2 cellular contexts compared by ENCODE assay signal in the genomic region with DNA sequence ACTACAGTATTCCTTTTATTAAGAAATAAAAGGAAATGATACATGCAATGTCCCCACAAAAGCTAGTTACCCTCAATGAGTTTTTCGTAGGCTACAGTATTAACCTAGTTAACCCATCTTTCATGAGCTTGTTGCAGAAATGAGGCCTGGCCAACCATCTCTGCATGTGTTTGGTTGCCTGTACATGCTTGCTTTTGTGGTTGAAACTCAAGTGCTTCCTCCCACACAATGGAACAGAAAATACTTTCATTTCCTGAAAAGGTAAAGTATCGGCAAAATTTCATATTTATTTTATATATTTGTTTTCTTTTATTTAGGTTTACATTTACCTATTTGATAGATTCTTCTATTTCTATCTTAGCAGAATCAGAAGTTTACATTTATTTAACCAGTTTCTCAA.
TF ChIP-seq lines count a peak whose summit lies in the region.

No MANE protein-coding gene starts in this region.

TF ChIP-seq in SK-N-SH, 30 proteins besides CTCF, POLR2A, EP300 and RAD21 (continued from another document):
- TF ChIP-seq POLR2AphosphoS5 (IDR thresholded peaks at IDR 0.05; ENCODE audit: low read depth, low read length), result no peak
- TF ChIP-seq ELF1 (IDR thresholded peaks at IDR 0.05), result no peak
- TF ChIP-seq MAX (IDR thresholded peaks at IDR 0.05; ENCODE audit: low read depth), result no peak
- TF ChIP-seq FOSL2 (IDR thresholded peaks at IDR 0.05; ENCODE audit: borderline replicate concordance, low read depth), result no peak
- TF ChIP-seq FOXM1 (IDR thresholded peaks at IDR 0.05; ENCODE audit: low read depth), result no peak
- no peak for TF ChIP-seq USF1 (IDR thresholded peaks at IDR 0.05; ENCODE audit: borderline replicate concordance, low read depth)
- no peak for TF ChIP-seq RFX5 (IDR thresholded peaks at IDR 0.05; ENCODE audit: low read length)
- TF ChIP-seq RCOR1 (IDR thresholded peaks at IDR 0.05; ENCODE audit: low read length), result no peak
- no peak for TF ChIP-seq SMC3 (IDR thresholded peaks at IDR 0.05; ENCODE audit: low read depth, low read length)
- TF ChIP-seq NFIC (IDR thresholded peaks at IDR 0.05; ENCODE audit: borderline replicate concordance), result no peak
- no peak for TF ChIP-seq RXRA (IDR thresholded peaks at IDR 0.05; ENCODE audit: borderline replicate concordance, low read depth)
- no peak for TF ChIP-seq MXI1 (IDR thresholded peaks at IDR 0.05; ENCODE audit: low read depth, low read length)

TF ChIP-seq in GM23338, 12 proteins besides CTCF, POLR2A, EP300 and RAD21 (continued from another document):
- no peak for TF ChIP-seq ZNF462 (CRISPR knock-in tag; IDR thresholded peaks at IDR 0.05)
- no peak for TF ChIP-seq STAT1 (IDR thresholded peaks at IDR 0.05; ENCODE audit: unreplicated experiment)
- no peak for TF ChIP-seq ZNF331 (CRISPR knock-in tag; IDR thresholded peaks at IDR 0.05; ENCODE audit: low read depth)
- TF ChIP-seq ZNF114 (CRISPR knock-in tag; IDR thresholded peaks at IDR 0.05), result no peak
- TF ChIP-seq POLR2AphosphoS5 (IDR thresholded peaks at IDR 0.05; ENCODE audit: low read depth), result no peak
- no peak for TF ChIP-seq EZH2 (IDR thresholded peaks at IDR 0.05; ENCODE audit: low read depth, unreplicated experiment)
- TF ChIP-seq, protein P1, sequence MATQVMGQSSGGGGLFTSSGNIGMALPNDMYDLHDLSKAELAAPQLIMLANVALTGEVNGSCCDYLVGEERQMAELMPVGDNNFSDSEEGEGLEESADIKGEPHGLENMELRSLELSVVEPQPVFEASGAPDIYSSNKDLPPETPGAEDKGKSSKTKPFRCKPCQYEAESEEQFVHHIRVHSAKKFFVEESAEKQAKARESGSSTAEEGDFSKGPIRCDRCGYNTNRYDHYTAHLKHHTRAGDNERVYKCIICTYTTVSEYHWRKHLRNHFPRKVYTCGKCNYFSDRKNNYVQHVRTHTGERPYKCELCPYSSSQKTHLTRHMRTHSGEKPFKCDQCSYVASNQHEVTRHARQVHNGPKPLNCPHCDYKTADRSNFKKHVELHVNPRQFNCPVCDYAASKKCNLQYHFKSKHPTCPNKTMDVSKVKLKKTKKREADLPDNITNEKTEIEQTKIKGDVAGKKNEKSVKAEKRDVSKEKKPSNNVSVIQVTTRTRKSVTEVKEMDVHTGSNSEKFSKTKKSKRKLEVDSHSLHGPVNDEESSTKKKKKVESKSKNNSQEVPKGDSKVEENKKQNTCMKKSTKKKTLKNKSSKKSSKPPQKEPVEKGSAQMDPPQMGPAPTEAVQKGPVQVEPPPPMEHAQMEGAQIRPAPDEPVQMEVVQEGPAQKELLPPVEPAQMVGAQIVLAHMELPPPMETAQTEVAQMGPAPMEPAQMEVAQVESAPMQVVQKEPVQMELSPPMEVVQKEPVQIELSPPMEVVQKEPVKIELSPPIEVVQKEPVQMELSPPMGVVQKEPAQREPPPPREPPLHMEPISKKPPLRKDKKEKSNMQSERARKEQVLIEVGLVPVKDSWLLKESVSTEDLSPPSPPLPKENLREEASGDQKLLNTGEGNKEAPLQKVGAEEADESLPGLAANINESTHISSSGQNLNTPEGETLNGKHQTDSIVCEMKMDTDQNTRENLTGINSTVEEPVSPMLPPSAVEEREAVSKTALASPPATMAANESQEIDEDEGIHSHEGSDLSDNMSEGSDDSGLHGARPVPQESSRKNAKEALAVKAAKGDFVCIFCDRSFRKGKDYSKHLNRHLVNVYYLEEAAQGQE (IDR thresholded peaks at IDR 0.05; ENCODE audit: unreplicated experiment), result no peak
- TF ChIP-seq CREB1 (CRISPR knock-in tag; IDR thresholded peaks at IDR 0.05; ENCODE audit: low read depth), result no peak
- TF ChIP-seq EZH2phosphoT487 (IDR thresholded peaks at IDR 0.05; ENCODE audit: unreplicated experiment), result no peak
